15 cellular contexts compared by ENCODE assay signal in genomic region chr10:124057580-124057979, GRCh38.
"Had no signal": no experiment of that assay in that cellular context is flagged by ENCODE, and none has a peak within 500 bp of the region (broad histone marks: within the 10 kb centered on the region; RNA-seq: fewer than 3 reads in every experiment).

No MANE protein-coding gene starts in this region.

- H3K9me3 Mint-ChIP-seq: mesothelial cell of epicardium; natural killer cell; stimulated activated naive B cell treated with anti-CD40 and anti-IgM and Interleukin-4, amounts not matched to agents 10 μg/mL and 1 μg/mL and 100 μg/mL, for 72 hours; stimulated activated naive CD8-positive, alpha-beta T cell treated with anti-CD3 and anti-CD28 coated beads, Interleukin-15, amount 100 ng/mL, for 72 hours had no signal

- DNase-seq: colonic mucosa; dermis blood vessel endothelial cell; effector CD4-positive, alpha-beta T cell; heart right ventricle; islet precursor cell; left lung; natural killer cell; psoas muscle; stimulated activated CD4-positive, alpha-beta T cell treated with anti-CD3 and anti-CD28 coated beads, Interleukin-2, amount 100 ng/mL, for 24 hours; stimulated activated CD4-positive, alpha-beta T cell treated with anti-CD3 and anti-CD28 coated beads, Interleukin-4, amount 100 ng/mL, for 4 hours; stimulated activated naive B cell treated with anti-CD40 and anti-IgM and Interleukin-4, amounts not matched to agents 10 μg/mL and 1 μg/mL and 100 μg/mL, for 72 hours; stimulated activated naive CD8-positive, alpha-beta T cell treated with anti-CD3 and anti-CD28 coated beads, Interleukin-15, amount 100 ng/mL, for 72 hours; testis; upper lobe of right lung had no signal

- H3K4me3 Mint-ChIP-seq: mesothelial cell of epicardium; natural killer cell; stimulated activated naive B cell treated with anti-CD40 and anti-IgM and Interleukin-4, amounts not matched to agents 10 μg/mL and 1 μg/mL and 100 μg/mL, for 72 hours; stimulated activated naive CD8-positive, alpha-beta T cell treated with anti-CD3 and anti-CD28 coated beads, Interleukin-15, amount 100 ng/mL, for 72 hours had no signal

- H3K36me3 Mint-ChIP-seq: mesothelial cell of epicardium, natural killer cell had no signal

- H3K27ac Mint-ChIP-seq: mesothelial cell of epicardium; natural killer cell; stimulated activated naive B cell treated with anti-CD40 and anti-IgM and Interleukin-4, amounts not matched to agents 10 μg/mL and 1 μg/mL and 100 μg/mL, for 72 hours; stimulated activated naive CD8-positive, alpha-beta T cell treated with anti-CD3 and anti-CD28 coated beads, Interleukin-15, amount 100 ng/mL, for 72 hours had no signal

- H3K4me1 Mint-ChIP-seq: natural killer cell had no signal

- H3K27me3 Mint-ChIP-seq: stimulated activated naive B cell treated with anti-CD40 and anti-IgM and Interleukin-4, amounts not matched to agents 10 μg/mL and 1 μg/mL and 100 μg/mL, for 72 hours; stimulated activated naive CD8-positive, alpha-beta T cell treated with anti-CD3 and anti-CD28 coated beads, Interleukin-15, amount 100 ng/mL, for 72 hours had no signal
